1 cellular context compared by ENCODE assay signal in the genomic region with DNA sequence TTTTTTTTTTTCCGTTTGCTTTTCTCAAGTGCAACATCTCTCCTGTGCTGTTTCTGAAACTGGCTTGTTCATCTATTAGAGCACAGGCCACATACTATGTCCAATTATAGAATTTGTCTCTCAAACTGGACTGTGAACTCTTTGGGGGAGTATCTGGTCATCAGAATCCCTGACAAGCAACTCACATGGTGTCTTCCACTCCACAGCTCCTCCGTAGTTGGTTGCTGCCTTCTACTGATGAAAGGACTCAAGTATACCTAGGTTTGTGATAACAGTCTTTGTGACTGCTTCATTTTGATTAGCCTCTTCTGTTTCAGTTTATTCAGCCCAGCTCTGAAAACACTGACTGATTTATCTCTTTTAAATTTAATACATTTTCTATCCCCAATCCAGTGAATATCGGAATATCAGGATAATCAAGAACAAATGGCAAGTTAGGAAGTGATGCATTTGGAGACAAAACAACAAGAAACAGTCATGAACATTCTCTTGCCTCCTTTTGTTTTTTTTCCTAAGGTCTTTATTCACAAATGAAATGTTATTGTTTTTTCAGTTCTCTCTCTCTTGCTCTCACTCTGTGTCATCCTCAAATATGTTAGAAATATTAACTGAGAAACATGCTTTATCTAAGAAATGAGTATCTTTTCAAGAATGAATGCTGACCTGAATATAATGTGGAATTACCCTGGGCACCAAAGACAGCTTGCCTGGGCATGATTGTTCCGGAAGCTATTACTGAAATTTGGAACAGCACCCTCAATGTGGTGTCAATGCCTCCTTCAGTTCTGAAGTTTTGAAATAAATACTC.
A peak's percentile ranks its signal among the peaks of the same experiment; 100 is the strongest.
TF ChIP-seq lines count a peak whose summit lies in the region.

No MANE protein-coding gene starts in this region.

TF ChIP-seq in endothelial cell of umbilical vein, 7 proteins besides CTCF, POLR2A, EP300 and RAD21 (continued from another document):
- no peak for TF ChIP-seq POLR2AphosphoS5 (IDR thresholded peaks at IDR 0.05; ENCODE audit: insufficient read depth, low read depth, low read length)
- peak; percentile 11 for TF ChIP-seq GATA2 (IDR thresholded peaks at IDR 0.05; ENCODE audit: insufficient read depth, insufficient read length, low read depth, low read length)
